25 cellular contexts compared by ENCODE assay signal in the genomic region with DNA sequence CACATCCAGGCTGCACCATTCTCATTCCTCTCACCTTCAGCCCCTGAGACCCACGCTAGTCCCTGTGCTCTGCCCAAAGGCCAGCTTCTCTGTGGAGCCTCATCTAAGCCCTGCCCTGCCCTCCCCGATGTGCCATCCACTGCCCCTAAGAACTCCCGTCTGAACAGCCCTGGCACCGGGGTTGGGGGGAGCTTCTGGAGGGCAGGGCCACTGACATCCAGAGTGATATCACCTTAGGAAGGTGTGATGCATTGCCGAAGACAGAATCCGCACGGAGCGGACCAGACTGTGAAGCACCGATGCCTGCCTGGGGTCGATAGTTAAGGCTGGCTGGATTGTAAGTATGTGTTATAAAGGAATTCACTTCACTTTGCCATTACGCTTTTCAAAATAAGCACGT.
"Had no signal": no experiment of that assay in that cellular context is flagged by ENCODE, and none has a peak within 500 bp of the region (broad histone marks: within the 10 kb centered on the region; RNA-seq: fewer than 3 reads in every experiment).

No MANE protein-coding gene starts in this region.

- DNase-seq: cerebellar nuclear complex; dorsolateral prefrontal cortex; effector CD4-positive, alpha-beta T cell; hypothalamus; immature natural killer cell; kidney glomerular epithelial cell; left colon; naive thymus-derived CD4-positive, alpha-beta T cell; sigmoid colon; stimulated activated CD4-positive, alpha-beta T cell treated with anti-CD3 and anti-CD28 coated beads, Interleukin-4, amount 100 ng/mL, for 4 hours; stimulated activated naive CD8-positive, alpha-beta T cell treated with anti-CD3 and anti-CD28 coated beads, Interleukin-15, Interleukin-2, amounts not matched to agents 100 U/mL and 50 U/mL, for 24 hours; substantia nigra; upper lobe of left lung; uterus had no signal

- H3K4me1 ChIP-seq: pancreas, prostate gland, sigmoid colon, upper lobe of left lung, uterus had no signal

- H3K4me3 ChIP-seq: dorsolateral prefrontal cortex, lung, pancreas, prostate gland, sigmoid colon, thoracic aorta, tibial nerve, upper lobe of left lung, uterus had no signal

- H3K36me3 Mint-ChIP-seq: immature natural killer cell; memory B cell; naive thymus-derived CD4-positive, alpha-beta T cell; stimulated activated memory B cell treated with anti-CD40 and anti-IgM and Interleukin-4, amounts not matched to agents 10 μg/mL and 1 μg/mL and 100 μg/mL, for 72 hours had no signal

- H3K27ac Mint-ChIP-seq: immature natural killer cell; memory B cell; mesothelial cell of epicardium; naive thymus-derived CD4-positive, alpha-beta T cell; nephron; stimulated activated memory B cell treated with anti-CD40 and anti-IgM and Interleukin-4, amounts not matched to agents 10 μg/mL and 1 μg/mL and 100 μg/mL, for 72 hours had no signal

- H3K27ac ChIP-seq: neutrophil, pancreas, prostate gland, sigmoid colon, thoracic aorta, upper lobe of left lung, uterus had no signal

- H3K4me1 Mint-ChIP-seq: immature natural killer cell; memory B cell; mesothelial cell of epicardium; naive thymus-derived CD4-positive, alpha-beta T cell; nephron; stimulated activated memory B cell treated with anti-CD40 and anti-IgM and Interleukin-4, amounts not matched to agents 10 μg/mL and 1 μg/mL and 100 μg/mL, for 72 hours had no signal

- H3K4me3 Mint-ChIP-seq: immature natural killer cell; memory B cell; mesothelial cell of epicardium; naive thymus-derived CD4-positive, alpha-beta T cell; nephron; stimulated activated memory B cell treated with anti-CD40 and anti-IgM and Interleukin-4, amounts not matched to agents 10 μg/mL and 1 μg/mL and 100 μg/mL, for 72 hours had no signal

- ATAC-seq: left colon; naive thymus-derived CD4-positive, alpha-beta T cell; pancreas; right cardiac atrium; stimulated activated memory B cell treated with anti-CD40 and anti-IgM and Interleukin-4, amounts not matched to agents 10 μg/mL and 1 μg/mL and 100 μg/mL, for 72 hours; stimulated activated naive CD8-positive, alpha-beta T cell treated with anti-CD3 and anti-CD28 coated beads, Interleukin-15, Interleukin-2, amounts not matched to agents 100 U/mL and 50 U/mL, for 24 hours had no signal

- H3K27me3 Mint-ChIP-seq: stimulated activated memory B cell treated with anti-CD40 and anti-IgM and Interleukin-4, amounts not matched to agents 10 μg/mL and 1 μg/mL and 100 μg/mL, for 72 hours had no signal

- H3K9me3 Mint-ChIP-seq: stimulated activated memory B cell treated with anti-CD40 and anti-IgM and Interleukin-4, amounts not matched to agents 10 μg/mL and 1 μg/mL and 100 μg/mL, for 72 hours had no signal

- H3K9me3 ChIP-seq: neutrophil, pancreas, prostate gland, sigmoid colon, thoracic aorta, tibial nerve, upper lobe of left lung, uterus had no signal

- H3K27me3 ChIP-seq: dorsolateral prefrontal cortex, neutrophil, pancreas, tibial nerve, upper lobe of left lung, uterus had no signal

- H3K36me3 ChIP-seq: neutrophil, pancreas, prostate gland, sigmoid colon, thoracic aorta, tibial nerve, upper lobe of left lung, uterus had no signal
